Comparison of ENCODE assay signal across 8 cellular contexts in genomic region chr4:183098723-183099536, GRCh38. TPM values are rescaled to one million over a fixed set of nuclear protein-coding genes. Genes with fewer than 3 reads are reported as not detected.
A peak's percentile ranks its signal among the peaks of the same experiment; 100 is the strongest.
DNase-seq lines count a peak whose midpoint lies in the region; ATAC-seq and TF ChIP-seq lines count a peak whose summit lies in the region.

Gene WWC2, plus strand, starts transcription at chr4:183099257. Its CDS starts 235 bp downstream, at chr4:183099492.

- ATAC-seq in GM18498 (IDR thresholded peaks at IDR 0.05; ENCODE audit: unreplicated experiment): peak; percentile 75
- ATAC-seq in HG02973 (IDR thresholded peaks at IDR 0.05; ENCODE audit: unreplicated experiment): peak; percentile 68
- ATAC-seq in activated CD8-positive, alpha-beta T cell treated with anti-CD3 and anti-CD28 coated beads, Interleukin-2, amount 10 ng/mL, durations not matched to agents 7 days and 5 days: peak; percentile 83
- peak; percentile 89 for ATAC-seq in left lung
- ATAC-seq in HG03095 (IDR thresholded peaks at IDR 0.05; ENCODE audit: unreplicated experiment): no peak

- peaks cover 10 to 12% of the 10 kb centered on the region in 2 donors for H3K4me1 ChIP-seq in duodenal mucosa (ENCODE audit: control insufficient read depth in 1 of 2, insufficient read depth in 2 of 2, low read length in 2 of 2)
- peaks cover 4 to 29% of the 10 kb centered on the region in 2 donors for H3K4me1 ChIP-seq in left lung

- CTCF ChIA-PET in activated CD8-positive, alpha-beta T cell treated with anti-CD3 and anti-CD28 coated beads, Interleukin-2, amount 10 ng/mL, durations not matched to agents 7 days and 5 days (lab: Charles Lee): interaction anchor here (1.5 to 1.6 kb wide), 2 partner anchors 26 to 163 kb away, joined by 3 to 7 read pairs; no protein-coding TSS in a partner anchor

- H3K9me3 Mint-ChIP-seq in activated CD8-positive, alpha-beta T cell treated with anti-CD3 and anti-CD28 coated beads, Interleukin-2, amount 10 ng/mL, durations not matched to agents 7 days and 5 days (ENCODE audit: insufficient read depth): no peaks in the 10 kb centered on the region

- H3K27me3 ChIP-seq in duodenal mucosa (ENCODE audit: control insufficient read depth in 1 of 2, insufficient read depth in 2 of 2, low read length in 2 of 2) (peaks cover 16 to 51% of the 10 kb centered on the region in 2 donors), left lung (peaks cover 0 to 56% of the 10 kb centered on the region in 2 donors)

- no peaks in the 10 kb centered on the region for H3K4me1 Mint-ChIP-seq in activated CD8-positive, alpha-beta T cell treated with anti-CD3 and anti-CD28 coated beads, Interleukin-2, amount 10 ng/mL, durations not matched to agents 7 days and 5 days (ENCODE audit: low read depth)

- H3K4me3 Mint-ChIP-seq in activated CD8-positive, alpha-beta T cell treated with anti-CD3 and anti-CD28 coated beads, Interleukin-2, amount 10 ng/mL, durations not matched to agents 7 days and 5 days: peak within 1 kb of the TSS; percentile 38

- peaks cover 44% of the 10 kb centered on the region for H3K27me3 Mint-ChIP-seq in activated CD8-positive, alpha-beta T cell treated with anti-CD3 and anti-CD28 coated beads, Interleukin-2, amount 10 ng/mL, durations not matched to agents 7 days and 5 days (ENCODE audit: low read depth)

- peak within 1 kb of the TSS; percentile 23 to 44 for H3K9ac ChIP-seq in duodenal mucosa (ENCODE audit: low read depth in 1 of 2, low read length in 2 of 2)

- intact Hi-C loops in left lung (cut with DNase I): no loop called here

- H3K9me3 ChIP-seq in duodenal mucosa (ENCODE audit: control insufficient read depth in 1 of 2, low read length in 2 of 2) (no peaks in the 10 kb centered on the region), left lung (no peaks in the 10 kb centered on the region)

- no peak within 1 kb of the TSS for H3K27ac Mint-ChIP-seq in activated CD8-positive, alpha-beta T cell treated with anti-CD3 and anti-CD28 coated beads, Interleukin-2, amount 10 ng/mL, durations not matched to agents 7 days and 5 days

- H3K27ac ChIP-seq in duodenal mucosa (ENCODE audit: low read depth, low read length) (peak within 1 kb of the TSS; percentile 83), left lung (peak within 1 kb of the TSS; percentile 98)

- POLR2A ChIA-PET in activated CD8-positive, alpha-beta T cell treated with anti-CD3 and anti-CD28 coated beads, Interleukin-2, amount 10 ng/mL, durations not matched to agents 7 days and 5 days (lab: Charles Lee): interaction anchor here (0.6 kb wide), 1 partner anchor 181 kb away, joined by 3 read pairs; no protein-coding TSS in a partner anchor

- H3K36me3 ChIP-seq in duodenal mucosa (ENCODE audit: control insufficient read depth in 1 of 2, insufficient read depth in 2 of 2, low read length in 2 of 2) (no peaks in the 10 kb centered on the region), left lung (no peaks in the 10 kb centered on the region)

- TF ChIP-seq CTCF in left lung (IDR thresholded peaks at IDR 0.05): peak in 1 of 2 donors; percentile 33

- peak; percentile 86 for DNase-seq in NCI-H69 (lab: John Stamatoyannopoulos, UW)
- DNase-seq in activated CD8-positive, alpha-beta T cell treated with anti-CD3 and anti-CD28 coated beads, Interleukin-2, amount 10 ng/mL, durations not matched to agents 7 days and 5 days: peak; percentile 52
- DNase-seq in left lung: peak; percentile 91 to 96
- DNase-seq in stimulated activated CD4-positive, alpha-beta T cell treated with anti-CD3 and anti-CD28 coated beads, Interleukin-1b, Interleukin-23, amount 100 ng/mL, for 24 hours (ENCODE audit: low read depth in 4 of 4, low spot score in 1 of 4): peak in 3 of 4 experiments; percentile 15 to 57 (median 52)

- H3K4me3 ChIP-seq in duodenal mucosa (ENCODE audit: low read depth in 1 of 2, low read length in 2 of 2): peak within 1 kb of the TSS; percentile 64 to 79
- H3K4me3 ChIP-seq in left lung: peak within 1 kb of the TSS; percentile 69 to 75

- H3K36me3 Mint-ChIP-seq in activated CD8-positive, alpha-beta T cell treated with anti-CD3 and anti-CD28 coated beads, Interleukin-2, amount 10 ng/mL, durations not matched to agents 7 days and 5 days (ENCODE audit: low read depth): no peaks in the 10 kb centered on the region

RNA-seq across cellular contexts. Expression of gene WWC2, which starts in this region (rescaled TPM):
- total RNA-seq in activated CD8-positive, alpha-beta T cell treated with anti-CD3 and anti-CD28 coated beads, Interleukin-2, amount 10 ng/mL, durations not matched to agents 7 days and 5 days: under 1 TPM; 0.21 TPM
- total RNA-seq in left lung: 10 to 100 TPM; 55.4 to 96.9 TPM

Comparison
In these comparisons a context has a peak if more than half of its experiments do, and no peak if none do; other contexts are left out.
1. RNA of gene WWC2 (total RNA-seq): 55.4 to 96.9 TPM in left lung; 0.21 TPM in activated CD8-positive, alpha-beta T cell treated with anti-CD3 and anti-CD28 coated beads, Interleukin-2, amount 10 ng/mL, durations not matched to agents 7 days and 5 days; every median in the first group is over 10 times any median in the second.
2. Peak in DNase-seq and ATAC-seq in activated CD8-positive, alpha-beta T cell treated with anti-CD3 and anti-CD28 coated beads, Interleukin-2, amount 10 ng/mL, durations not matched to agents 7 days and 5 days; RNA of the gene not detected or under 1 TPM.
3. Peak in every context shown above with its lines, with median percentiles within 50 percentile points of each other: DNase-seq.